Comparison of ENCODE assay signal across 1 cellular context in genomic region chr20:50340586-50340985, GRCh38.
TF ChIP-seq lines count a peak whose summit lies in the region.

No MANE protein-coding gene starts in this region.

TF ChIP-seq in HepG2, 621 proteins besides CTCF, POLR2A, EP300 and RAD21 (continued from another document):
- TF ChIP-seq ZBTB40 (IDR thresholded peaks at IDR 0.05) (no peak), ZBTB40 (CRISPR knock-in tag; IDR thresholded peaks at IDR 0.05) (peak; percentile 51; the same call in 1 of the 2 replicates), TBX2 (CRISPR knock-in tag; IDR thresholded peaks at IDR 0.05; ENCODE audit: borderline replicate concordance) (0 out of 2 replicates have a peak, but pooled peaks have one; percentile 37), ZNF280B (CRISPR knock-in tag; IDR thresholded peaks at IDR 0.05; ENCODE audit: borderline replicate concordance) (no peak), ARHGAP35 (CRISPR knock-in tag; IDR thresholded peaks at IDR 0.05; ENCODE audit: borderline replicate concordance) (no peak), THAP7 (CRISPR knock-in tag; IDR thresholded peaks at IDR 0.05) (no peak), HNRNPH1 (optimal IDR thresholded peaks at IDR 0.05; ENCODE audit: low read depth, low read length) (no peak), ZNF574 (CRISPR knock-in tag; IDR thresholded peaks at IDR 0.05) (no peak), ADNP (CRISPR knock-in tag; IDR thresholded peaks at IDR 0.05) (no peak), NRL (CRISPR knock-in tag; IDR thresholded peaks at IDR 0.05; ENCODE audit: borderline replicate concordance) (0 out of 2 replicates have a peak, but pooled peaks have one; percentile 8), ZSCAN5A (CRISPR knock-in tag; IDR thresholded peaks at IDR 0.05; ENCODE audit: borderline replicate concordance) (no peak), HOXA9 (CRISPR knock-in tag; IDR thresholded peaks at IDR 0.05; ENCODE audit: borderline replicate concordance) (no peak), NFYB (CRISPR knock-in tag; IDR thresholded peaks at IDR 0.05) (no peak), SRY (CRISPR knock-in tag; IDR thresholded peaks at IDR 0.05) (no peak), ZNF703 (CRISPR knock-in tag; IDR thresholded peaks at IDR 0.05; ENCODE audit: borderline replicate concordance) (no peak), ZNF446 (CRISPR knock-in tag; IDR thresholded peaks at IDR 0.05) (no peak), CEBPZ (IDR thresholded peaks at IDR 0.05; ENCODE audit: low read length) (no peak), ZNF710 (CRISPR knock-in tag; IDR thresholded peaks at IDR 0.05; ENCODE audit: borderline replicate concordance) (no peak), YY1 (IDR thresholded peaks at IDR 0.05; ENCODE audit: insufficient read depth, insufficient replicate concordance, low read depth, low read length) (no peak), SKIL (CRISPR knock-in tag; IDR thresholded peaks at IDR 0.05; ENCODE audit: borderline replicate concordance) (no peak)
